Comparison of ENCODE assay signal across 9 cellular contexts in the genomic region with DNA sequence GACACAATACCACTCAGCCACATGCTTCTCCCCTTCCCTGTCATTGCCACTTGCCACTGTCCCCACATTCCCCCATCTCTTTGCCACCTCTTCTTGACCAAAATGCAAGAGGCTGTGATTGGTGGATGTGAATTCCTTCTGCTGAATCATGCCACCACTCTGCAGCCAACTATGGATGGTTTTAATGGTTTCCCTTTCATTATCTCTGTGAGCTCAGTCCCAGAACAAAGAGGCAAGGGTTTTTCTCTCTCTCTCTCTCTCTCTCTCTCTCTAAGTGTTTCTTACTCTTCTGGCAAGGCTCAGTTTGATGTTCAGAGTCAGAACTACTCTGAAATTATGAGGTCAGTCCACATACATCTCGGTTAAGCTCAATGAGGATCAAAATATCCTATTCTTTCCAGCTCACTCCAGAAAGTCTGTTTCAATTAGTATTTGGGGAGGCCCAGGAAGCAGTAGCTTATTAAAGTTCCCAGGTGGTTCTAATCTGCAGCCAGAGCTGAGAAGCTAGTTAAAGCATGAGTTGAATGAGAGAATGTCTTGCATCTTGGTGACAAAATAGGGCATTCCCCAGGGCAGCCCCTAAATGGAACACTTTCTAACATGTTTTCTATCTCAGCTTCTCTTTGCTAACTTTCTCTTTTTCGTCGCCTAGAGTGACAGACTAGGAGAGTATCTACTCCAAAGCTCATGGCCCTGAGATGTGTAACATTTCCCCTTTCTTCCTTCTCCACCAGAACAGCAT. TPM values are rescaled to one million over a fixed set of nuclear protein-coding genes. Genes with fewer than 3 reads are reported as not detected.
A peak's percentile ranks its signal among the peaks of the same experiment; 100 is the strongest.
DNase-seq lines count a peak whose midpoint lies in the region; ATAC-seq and TF ChIP-seq lines count a peak whose summit lies in the region.
"Had no signal": no experiment of that assay in that cellular context is flagged by ENCODE, and none has a peak within 500 bp of the region (broad histone marks: within the 10 kb centered on the region; RNA-seq: fewer than 3 reads in every experiment).

No MANE protein-coding gene starts in this region.

- no peaks in the 10 kb centered on the region for H3K27me3 ChIP-seq in CD8-positive, alpha-beta memory T cell (ENCODE audit: insufficient read depth, low read length, poor library complexity, severe bottlenecking)

- POLR2A ChIA-PET in CD8-positive, alpha-beta memory T cell (lab: Charles Lee) = no interaction called here
- POLR2A ChIA-PET in WTC11 (lab: Charles Lee) = no interaction called here

- peak overlapping the region in 5 of 8 donors; percentile 12 to 77 (median 40) for H3K27ac Mint-ChIP-seq in CD8-positive, alpha-beta memory T cell
- H3K27ac Mint-ChIP-seq in WTC11 = no peak overlapping the region

- peak in 1 of 5 donors; percentile 6 for DNase-seq in CD8-positive, alpha-beta memory T cell
- DNase-seq in astrocyte of the hippocampus (ENCODE audit: low read depth, low spot score) (peak; percentile 71), medulla oblongata (ENCODE audit: extremely low spot score) (no peak), HUDEP-2 (lab: John Stamatoyannopoulos, UW; ENCODE audit: unreplicated experiment in 76 of 76) (no peak), WTC11 (ENCODE audit: low spot score) (no peak), amygdala (lab: John Stamatoyannopoulos, UW) (no peak)
- DNase-seq: islet precursor cell had no signal

- peak overlapping the region in 3 of 7 donors; percentile 24 to 54 (median 37) for H3K4me3 Mint-ChIP-seq in CD8-positive, alpha-beta memory T cell
- no peak overlapping the region for H3K4me3 Mint-ChIP-seq in WTC11

- peaks cover 0 to 9% (median 4%) of the 10 kb centered on the region in 5 donors for H3K9me3 Mint-ChIP-seq in CD8-positive, alpha-beta memory T cell
- peaks cover 21% of the 10 kb centered on the region for H3K9me3 Mint-ChIP-seq in WTC11

- CTCF ChIA-PET in CD8-positive, alpha-beta memory T cell (lab: Charles Lee) = no interaction called here
- CTCF ChIA-PET in WTC11 (lab: Charles Lee) = interaction anchor here (0.7 to 0.8 kb wide), 2 partner anchors 9 to 35 kb away, joined by 3 to 4 read pairs; partner anchors contain the start of gene ILDR1

- H3K9me3 ChIP-seq in CD8-positive, alpha-beta memory T cell (ENCODE audit: low read length) = no peaks in the 10 kb centered on the region

- TF ChIP-seq CTCF in WTC11 (IDR thresholded peaks at IDR 0.05) = no peak

- peaks cover 8 to 9% of the 10 kb centered on the region in 2 donors for H3K27me3 Mint-ChIP-seq in CD8-positive, alpha-beta memory T cell
- no peaks in the 10 kb centered on the region; the same call in 1 of the 2 replicates for H3K27me3 Mint-ChIP-seq in WTC11 (ENCODE audit: low read depth)

- H3K4me1 ChIP-seq in CD8-positive, alpha-beta memory T cell (ENCODE audit: insufficient read depth, low read length) = no peaks in the 10 kb centered on the region

- peaks cover 0 to 2% (median 2%) of the 10 kb centered on the region in 3 donors for H3K36me3 Mint-ChIP-seq in CD8-positive, alpha-beta memory T cell
- peaks cover 9% of the 10 kb centered on the region for H3K36me3 Mint-ChIP-seq in WTC11

- peaks cover 8 to 15% (median 10%) of the 10 kb centered on the region in 3 donors for H3K4me1 Mint-ChIP-seq in CD8-positive, alpha-beta memory T cell
- H3K4me1 Mint-ChIP-seq in WTC11 = peaks cover 5% of the 10 kb centered on the region

- H3K4me3 ChIP-seq in CD8-positive, alpha-beta memory T cell (ENCODE audit: low read length) = no peak overlapping the region

- peak; percentile 61 for ATAC-seq in GM19397 (IDR thresholded peaks at IDR 0.05; ENCODE audit: unreplicated experiment)
- ATAC-seq in HG03280 (IDR thresholded peaks at IDR 0.05; ENCODE audit: unreplicated experiment) = peak; percentile 67
- ATAC-seq in WTC11 = no peak

- H3K36me3 ChIP-seq in CD8-positive, alpha-beta memory T cell (ENCODE audit: insufficient read depth, low read length) = no peaks in the 10 kb centered on the region

- H3K27ac ChIP-seq in CD8-positive, alpha-beta memory T cell (ENCODE audit: low read depth, low read length) = no peak overlapping the region

TF ChIP-seq in WTC11, 78 proteins besides CTCF, POLR2A, EP300 and RAD21 (continues in another document):
- no peak for TF ChIP-seq ZNF396 (CRISPR knock-in tag; IDR thresholded peaks at IDR 0.05; ENCODE audit: borderline replicate concordance)
- TF ChIP-seq, protein P1, sequence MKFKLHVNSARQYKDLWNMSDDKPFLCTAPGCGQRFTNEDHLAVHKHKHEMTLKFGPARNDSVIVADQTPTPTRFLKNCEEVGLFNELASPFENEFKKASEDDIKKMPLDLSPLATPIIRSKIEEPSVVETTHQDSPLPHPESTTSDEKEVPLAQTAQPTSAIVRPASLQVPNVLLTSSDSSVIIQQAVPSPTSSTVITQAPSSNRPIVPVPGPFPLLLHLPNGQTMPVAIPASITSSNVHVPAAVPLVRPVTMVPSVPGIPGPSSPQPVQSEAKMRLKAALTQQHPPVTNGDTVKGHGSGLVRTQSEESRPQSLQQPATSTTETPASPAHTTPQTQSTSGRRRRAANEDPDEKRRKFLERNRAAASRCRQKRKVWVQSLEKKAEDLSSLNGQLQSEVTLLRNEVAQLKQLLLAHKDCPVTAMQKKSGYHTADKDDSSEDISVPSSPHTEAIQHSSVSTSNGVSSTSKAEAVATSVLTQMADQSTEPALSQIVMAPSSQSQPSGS (CRISPR knock-in tag; IDR thresholded peaks at IDR 0.05; ENCODE audit: borderline replicate concordance, low read depth) = no peak
- no peak for TF ChIP-seq NR3C1 (CRISPR knock-in tag; conservative IDR thresholded peaks at IDR 0.05; ENCODE audit: low read depth)
- no peak for TF ChIP-seq SP1 (CRISPR knock-in tag; conservative IDR thresholded peaks at IDR 0.05)
- no peak for TF ChIP-seq NFATC4 (CRISPR knock-in tag; IDR thresholded peaks at IDR 0.05)
- no peak for TF ChIP-seq FOXK1 (CRISPR knock-in tag; IDR thresholded peaks at IDR 0.05)
- no peak for TF ChIP-seq SMAD4 (CRISPR knock-in tag; IDR thresholded peaks at IDR 0.05)
- no peak for TF ChIP-seq AFF4 (CRISPR knock-in tag; IDR thresholded peaks at IDR 0.05; ENCODE audit: borderline replicate concordance)
- no peak for TF ChIP-seq PRRX2 (CRISPR knock-in tag; IDR thresholded peaks at IDR 0.05)
- no peak for TF ChIP-seq PREB (CRISPR knock-in tag; IDR thresholded peaks at IDR 0.05; ENCODE audit: borderline replicate concordance)
- no peak for TF ChIP-seq ZBTB43 (CRISPR knock-in tag; IDR thresholded peaks at IDR 0.05)

RNA-seq across cellular contexts. Expression of gene ILDR1, which starts 8.5 kb away (rescaled TPM):
- total RNA-seq in CD8-positive, alpha-beta memory T cell = not detected
- not detected for polyA plus RNA-seq in CD8-positive, alpha-beta memory T cell
- 2.3 to 3.4 TPM (median 2.8 TPM) in 3 replicates for total RNA-seq in WTC11 (2021)

RNA-seq across cellular contexts. Expression of gene CD86, which starts 24.6 kb away (rescaled TPM):
- 1 to 10 TPM in 1 of 2 experiments, under 1 TPM in 1; 0.95 to 1.2 TPM for total RNA-seq in CD8-positive, alpha-beta memory T cell
- not detected for polyA plus RNA-seq in CD8-positive, alpha-beta memory T cell
- total RNA-seq in WTC11 (2021) = 0.25 to 0.61 TPM (median 0.30 TPM) in 3 replicates
